12 cellular contexts compared by ENCODE assay signal in genomic region chr10:33163941-33164824, GRCh38.
DNase-seq lines count a peak whose midpoint lies in the region; ATAC-seq and TF ChIP-seq lines count a peak whose summit lies in the region.
"Had no signal": no experiment of that assay in that cellular context is flagged by ENCODE, and none has a peak within 500 bp of the region (broad histone marks: within the 10 kb centered on the region; RNA-seq: fewer than 3 reads in every experiment).

No MANE protein-coding gene starts in this region.

- no peak overlapping the region for H3K4me3 ChIP-seq in GM23248
- no peak overlapping the region for H3K4me3 ChIP-seq in retinal pigment epithelial cell (ENCODE audit: low read length)
- no peak overlapping the region for H3K4me3 ChIP-seq in breast epithelium

- DNase-seq in GM23248 (peak; percentile 52), NCI-H774 (lab: John Stamatoyannopoulos, UW) (peak; percentile 75), dermis blood vessel endothelial cell (peak; percentile 67), retinal pigment epithelial cell (ENCODE audit: low read depth) (peak; percentile 39), breast epithelium (ENCODE audit: low spot score in 2 of 2) (no peak), NCI-H526 treated with DMSO at 0.1 percent for 48 hours (lab: John Stamatoyannopoulos, UW) (no peak)
- no peak for DNase-seq in effector memory CD8-positive, alpha-beta T cell
- DNase-seq: activated naive CD4-positive, alpha-beta T cell treated with anti-CD3 and anti-CD28 coated beads, Interleukin-2, amount 10 ng/mL, durations not matched to agents 7 days and 5 days; hypothalamus; NCI-H1930 had no signal

- H3K9ac ChIP-seq in GM23248 = no peak overlapping the region

- H3K9me3 ChIP-seq in GM23248 (ENCODE audit: low read depth) = no peaks in the 10 kb centered on the region
- H3K9me3 ChIP-seq in breast epithelium = no peaks in the 10 kb centered on the region

- peaks cover 0 to 2% of the 10 kb centered on the region in 2 donors for H3K4me1 Mint-ChIP-seq in effector memory CD8-positive, alpha-beta T cell (ENCODE audit: low read depth in 2 of 2)

- TF ChIP-seq CTCF in retinal pigment epithelial cell (conservative IDR thresholded peaks at IDR 0.05; ENCODE audit: low read depth, low read length) (no peak), breast epithelium (IDR thresholded peaks at IDR 0.05) (no peak)

- no peaks in the 10 kb centered on the region for H3K27me3 ChIP-seq in GM23248 (replicated peaks; ENCODE audit: insufficient read depth)
- no peaks in the 10 kb centered on the region for H3K27me3 ChIP-seq in breast epithelium

- H3K36me3 Mint-ChIP-seq in effector memory CD8-positive, alpha-beta T cell (ENCODE audit: insufficient read depth) = no peaks in the 10 kb centered on the region
- H3K36me3 Mint-ChIP-seq: activated naive CD4-positive, alpha-beta T cell treated with anti-CD3 and anti-CD28 coated beads, Interleukin-2, amount 10 ng/mL, durations not matched to agents 7 days and 5 days; IgD-negative memory B cell had no signal

- intact Hi-C loops in breast epithelium (cut with DNase I; ENCODE audit: low total_unique reads) = no loop called here

- H3K27me3 Mint-ChIP-seq in effector memory CD8-positive, alpha-beta T cell = peaks cover 8 to 12% of the 10 kb centered on the region in 2 donors

- in situ Hi-C loops in GM23248 (cut with MboI) = loop anchor here (25.0 kb wide), 1 partner anchor 377 kb away; no protein-coding TSS in a partner anchor

- H3K36me3 ChIP-seq in GM23248 (ENCODE audit: low read depth) (no peaks in the 10 kb centered on the region), breast epithelium (no peaks in the 10 kb centered on the region)

- no peaks in the 10 kb centered on the region for H4K20me1 ChIP-seq in GM23248 (ENCODE audit: insufficient read depth)

- TF ChIP-seq POLR2A in breast epithelium (IDR thresholded peaks at IDR 0.05) = no peak

- 40 to 42% methylated on average over 11 of the region's 11 CpGs for WGBS in GM23248 (ENCODE audit: low coverage in 1 of 2, low lambda C conversion rate in 2 of 2, missing lambda C conversion rate in 2 of 2), 2 experiments

- H3K4me2 ChIP-seq in GM23248 (ENCODE audit: unreplicated experiment) = peak overlapping the region; percentile 19

- H3F3A ChIP-seq in GM23248 (ENCODE audit: insufficient read depth) = peaks cover 16% of the 10 kb centered on the region

- H3K9me2 ChIP-seq in GM23248 (ENCODE audit: insufficient read depth) = no peaks in the 10 kb centered on the region

- H3K79me2 ChIP-seq in GM23248 (ENCODE audit: insufficient read depth) = no peaks in the 10 kb centered on the region

- H3K4me1 ChIP-seq in GM23248 (ENCODE audit: insufficient read depth) (peaks cover 21% of the 10 kb centered on the region), breast epithelium (no peaks in the 10 kb centered on the region)

- no peaks in the 10 kb centered on the region for H3K9me3 Mint-ChIP-seq in effector memory CD8-positive, alpha-beta T cell
- H3K9me3 Mint-ChIP-seq: activated naive CD4-positive, alpha-beta T cell treated with anti-CD3 and anti-CD28 coated beads, Interleukin-2, amount 10 ng/mL, durations not matched to agents 7 days and 5 days; IgD-negative memory B cell had no signal

- no peak overlapping the region for H3K4me3 Mint-ChIP-seq in effector memory CD8-positive, alpha-beta T cell
- H3K4me3 Mint-ChIP-seq: activated naive CD4-positive, alpha-beta T cell treated with anti-CD3 and anti-CD28 coated beads, Interleukin-2, amount 10 ng/mL, durations not matched to agents 7 days and 5 days; IgD-negative memory B cell had no signal

- H3K27ac Mint-ChIP-seq in effector memory CD8-positive, alpha-beta T cell = no peak overlapping the region
- H3K27ac Mint-ChIP-seq: activated naive CD4-positive, alpha-beta T cell treated with anti-CD3 and anti-CD28 coated beads, Interleukin-2, amount 10 ng/mL, durations not matched to agents 7 days and 5 days had no signal

- ATAC-seq in effector memory CD8-positive, alpha-beta T cell (replicated peaks) = no peak
- no peak for ATAC-seq in HG03135 (IDR thresholded peaks at IDR 0.05; ENCODE audit: unreplicated experiment)

- H2AFZ ChIP-seq in GM23248 = peak overlapping the region; percentile 7; the same call in 1 of the 2 replicates

- no peak overlapping the region for H3K27ac ChIP-seq in GM23248
- no peak overlapping the region for H3K27ac ChIP-seq in breast epithelium

Comparison
In these comparisons a context has a peak if more than half of its experiments do, and no peak if none do; other contexts are left out.
1. DNase-seq: peak in GM23248 (single experiment), NCI-H774 (single experiment), dermis blood vessel endothelial cell (single experiment) and retinal pigment epithelial cell (single experiment); none in effector memory CD8-positive, alpha-beta T cell (0 of 3), breast epithelium (0 of 2) and NCI-H526 treated with DMSO at 0.1 percent for 48 hours (single experiment).